Comparison of ENCODE assay signal across 8 cellular contexts in genomic region chr19:4342421-4343055, GRCh38. TPM values are rescaled to one million over a fixed set of nuclear protein-coding genes. Genes with fewer than 3 reads are reported as not detected.
A peak's percentile ranks its signal among the peaks of the same experiment; 100 is the strongest.
DNase-seq lines count a peak whose midpoint lies in the region; ATAC-seq and TF ChIP-seq lines count a peak whose summit lies in the region.

No MANE protein-coding gene starts in this region.

- H3K27me3 Mint-ChIP-seq in Calu3 (ENCODE audit: unreplicated experiment) (no peaks in the 10 kb centered on the region), endothelial cell (ENCODE audit: unreplicated experiment) (peaks cover 11% of the 10 kb centered on the region)

- H3K4me3 ChIP-seq in HUES48 (ENCODE audit: low read depth, low read length) (peak overlapping the region; percentile 80), NT2/D1 (ENCODE audit: insufficient read length, low read depth) (peak overlapping the region; percentile 63), mesodermal cell (ENCODE audit: extremely low read depth, insufficient read depth, low read length, poor library complexity, severe bottlenecking) (peak overlapping the region; percentile 72)

- H3K36me3 ChIP-seq in HUES48 (ENCODE audit: control insufficient read depth, insufficient read depth, low read length) (peaks cover 15% of the 10 kb centered on the region), NT2/D1 (ENCODE audit: insufficient read depth, insufficient read length, low read length) (peaks cover 11% of the 10 kb centered on the region), mesodermal cell (ENCODE audit: control insufficient read depth, insufficient read depth, low read length) (peaks cover 3% of the 10 kb centered on the region)

- H3K27ac Mint-ChIP-seq in Calu3 (ENCODE audit: unreplicated experiment) = peak overlapping the region; percentile 96
- peak overlapping the region; percentile 94 for H3K27ac Mint-ChIP-seq in endothelial cell (ENCODE audit: unreplicated experiment)

- H3K36me3 Mint-ChIP-seq in Calu3 (ENCODE audit: insufficient read depth, unreplicated experiment) = peaks cover 43% of the 10 kb centered on the region
- peaks cover 4% of the 10 kb centered on the region for H3K36me3 Mint-ChIP-seq in endothelial cell (ENCODE audit: low read depth, unreplicated experiment)

- H3K4me3 Mint-ChIP-seq in Calu3 (ENCODE audit: low read depth, unreplicated experiment) (peak overlapping the region; percentile 87), endothelial cell (ENCODE audit: unreplicated experiment) (peak overlapping the region; percentile 93)

- no TSS peak for BruUV-seq in Calu3 (replicated peaks; lab: Mats Ljungman, UMichigan)

- DNase-seq in Calu3 (peak; percentile 89), NT2/D1 (ENCODE audit: low read depth, low spot score) (peak; percentile 99), endothelial cell (ENCODE audit: low spot score) (peak; percentile 91)
- peak; percentile 90 for DNase-seq in activated CD8-positive, alpha-beta memory T cell treated with anti-CD3 and anti-CD28 coated beads, Interleukin-2, amount 50 U/mL, for 48 hours
- DNase-seq in stimulated activated CD8-positive, alpha-beta memory T cell treated with anti-CD3 and anti-CD28 coated beads, Interleukin-15, amount 100 ng/mL, for 24 hours (ENCODE audit: low read depth) = peak; percentile 61

- H3K27me3 ChIP-seq in HUES48 (ENCODE audit: control insufficient read depth, insufficient read depth, low read length) (no peaks in the 10 kb centered on the region), NT2/D1 (ENCODE audit: insufficient read depth, insufficient read length) (peaks cover 42% of the 10 kb centered on the region)

- peaks cover 16% of the 10 kb centered on the region for H3K4me1 Mint-ChIP-seq in Calu3 (ENCODE audit: low read depth, unreplicated experiment)
- H3K4me1 Mint-ChIP-seq in endothelial cell (ENCODE audit: unreplicated experiment) = peaks cover 13% of the 10 kb centered on the region

- H3K4me1 ChIP-seq in HUES48 (ENCODE audit: control insufficient read depth, insufficient read depth, low read length) (peaks cover 9% of the 10 kb centered on the region; the same call in 1 of the 2 replicates), NT2/D1 (ENCODE audit: insufficient read depth, insufficient read length) (peaks cover 14% of the 10 kb centered on the region), mesodermal cell (ENCODE audit: control insufficient read depth, insufficient read depth, low read length, poor library complexity, severe bottlenecking) (peaks cover 4% of the 10 kb centered on the region)

- H3K9ac ChIP-seq in HUES48 (ENCODE audit: low read depth, low read length) (peak overlapping the region; percentile 83), NT2/D1 (ENCODE audit: insufficient read length, low read depth) (peak overlapping the region; percentile 94)

- peak; percentile 85 for ATAC-seq in GM21423 (IDR thresholded peaks at IDR 0.05; ENCODE audit: unreplicated experiment)

- H3K9me3 ChIP-seq in HUES48 (ENCODE audit: control insufficient read depth, insufficient read depth, low read length) = no peaks in the 10 kb centered on the region
- no peaks in the 10 kb centered on the region for H3K9me3 ChIP-seq in NT2/D1 (ENCODE audit: insufficient read depth, low read length)
- H3K9me3 ChIP-seq in mesodermal cell (ENCODE audit: control insufficient read depth, low read length) = no peaks in the 10 kb centered on the region

- H3K27ac ChIP-seq in HUES48 (ENCODE audit: low read depth, low read length) (peak overlapping the region; percentile 99), mesodermal cell (ENCODE audit: low read depth, low read length, severe bottlenecking) (peak overlapping the region; percentile 96)

- CTCF ChIA-PET in Calu3 (lab: Charles Lee) = interaction anchor here (0.5 to 2.3 kb wide), 6 partner anchors 10 to 1705 kb away, joined by 3 to 13 read pairs (median 9); no protein-coding TSS in a partner anchor

- H3K9me3 Mint-ChIP-seq in Calu3 (ENCODE audit: low read depth, unreplicated experiment) (no peaks in the 10 kb centered on the region), endothelial cell (ENCODE audit: unreplicated experiment) (no peaks in the 10 kb centered on the region)

- intact Hi-C loops in Calu3 (cut with micrococcal nuclease; ENCODE audit: unreplicated experiment) = no loop called here

- WGBS in mesodermal cell (ENCODE audit: insufficient coverage in 2 of 2), 2 experiments = 1 to 2% methylated on average over 28 to 32 of the region's 32 CpGs

- TF ChIP-seq CTCF in Calu3 (IDR thresholded peaks at IDR 0.05; ENCODE audit: unreplicated experiment) (no peak), endothelial cell (IDR thresholded peaks at IDR 0.05; ENCODE audit: unreplicated experiment) (no peak)

RNA-seq across cellular contexts. Expression of gene MPND, which starts 0.8 kb away (rescaled TPM):
- total RNA-seq in Calu3 (2022) = 15.3 and 21.1 TPM in 2 replicates
- total RNA-seq in endothelial cell (ENCODE audit: unreplicated experiment) = 18.3 TPM
- 18.6 TPM for polyA plus RNA-seq in mesodermal cell (2013, experiment 1 of 2)
- polyA plus RNA-seq in mesodermal cell (2013, experiment 2 of 2) = 16.3 TPM

RNA-seq across cellular contexts. Expression of gene STAP2, which starts 3.9 kb away (rescaled TPM):
- total RNA-seq in Calu3 (2022) (28.7 and 30.5 TPM in 2 replicates), endothelial cell (ENCODE audit: unreplicated experiment) (66.2 TPM)
- 15.7 TPM for polyA plus RNA-seq in mesodermal cell (2013, experiment 1 of 2)
- polyA plus RNA-seq in mesodermal cell (2013, experiment 2 of 2) = 12.8 TPM

RNA-seq across cellular contexts. Expression of gene FSD1, which starts 38.1 kb away (rescaled TPM):
- total RNA-seq in Calu3 (2022) (1.2 and 1.9 TPM in 2 replicates), endothelial cell (ENCODE audit: unreplicated experiment) (19.0 TPM)
- 45.7 TPM for polyA plus RNA-seq in mesodermal cell (2013, experiment 1 of 2)
- 36.6 TPM for polyA plus RNA-seq in mesodermal cell (2013, experiment 2 of 2)

RNA-seq across cellular contexts. Expression of gene TMIGD2, which starts 40.3 kb away (rescaled TPM):
- total RNA-seq in Calu3 (2022) (not detected in 2 replicates), endothelial cell (ENCODE audit: unreplicated experiment) (not detected)
- 0.88 TPM for polyA plus RNA-seq in mesodermal cell (2013, experiment 1 of 2)
- 1.4 TPM for polyA plus RNA-seq in mesodermal cell (2013, experiment 2 of 2)

RNA-seq across cellular contexts. Expression of gene SH3GL1, which starts 57.8 kb away (rescaled TPM):
- total RNA-seq in Calu3 (2022) (40.7 and 42.0 TPM in 2 replicates), endothelial cell (ENCODE audit: unreplicated experiment) (128 TPM)
- 96.1 TPM for polyA plus RNA-seq in mesodermal cell (2013, experiment 1 of 2)
- 78.6 TPM for polyA plus RNA-seq in mesodermal cell (2013, experiment 2 of 2)

Comparison
In these comparisons a context has a peak if more than half of its experiments do, and no peak if none do; other contexts are left out.
1. Peak in every context shown above with its lines: DNase-seq, ATAC-seq, H3K4me3 ChIP-seq and H3K27ac ChIP-seq.